In genomic region chr11:103279821-103280220, GRCh38 we compare ENCODE assay signal across 16 cellular contexts.
"Had no signal": no experiment of that assay in that cellular context is flagged by ENCODE, and none has a peak within 500 bp of the region (broad histone marks: within the 10 kb centered on the region; RNA-seq: fewer than 3 reads in every experiment).

No MANE protein-coding gene starts in this region.

- H3K9ac ChIP-seq: parathyroid adenoma had no signal

- H3K4me3 ChIP-seq: coronary artery, gastrocnemius medialis, heart right ventricle had no signal

- H3K27ac ChIP-seq: coronary artery, gastrocnemius medialis, heart right ventricle, parathyroid adenoma had no signal

- H3K79me2 ChIP-seq: parathyroid adenoma had no signal

- H3K27me3 ChIP-seq: gastrocnemius medialis, heart right ventricle had no signal

- H2AFZ ChIP-seq: parathyroid adenoma had no signal

- H3K9me3 ChIP-seq: gastrocnemius medialis, heart right ventricle had no signal

- FAIRE-seq: endothelial cell of umbilical vein, islet of Langerhans had no signal

- H3K36me3 ChIP-seq: gastrocnemius medialis had no signal

- H3K4me1 ChIP-seq: gastrocnemius medialis, heart right ventricle, parathyroid adenoma had no signal

- DNase-seq: activated CD4-positive, alpha-beta T cell treated with anti-CD3 and anti-CD28 coated beads for 48 hours; activated CD8-positive, alpha-beta T cell treated with anti-CD3 and anti-CD28 coated beads for 36 hours; activated effector memory CD4-positive, alpha-beta T cell treated with anti-CD3 and anti-CD28 coated beads, Interleukin-2, amount 50 U/mL, for 16 hours; activated T-cell treated with anti-CD3 and anti-CD28 coated beads, Interleukin-2, amount 50 U/mL, for 48 hours; amniotic stem cell; central memory CD4-positive, alpha-beta T cell; effector CD8-positive, alpha-beta T cell; gastrocnemius medialis; heart right ventricle; naive B cell; stimulated activated CD4-positive, alpha-beta T cell treated with anti-CD3 and anti-CD28 coated beads, Interleukin-12 subunit alpha, Interleukin-12 subunit beta, amount 100 ng/mL, for 4 hours; stimulated activated CD4-positive, alpha-beta T cell treated with anti-CD3 and anti-CD28 coated beads, Interleukin-2, amount 100 ng/mL, for 24 hours had no signal
